In the genomic region with DNA sequence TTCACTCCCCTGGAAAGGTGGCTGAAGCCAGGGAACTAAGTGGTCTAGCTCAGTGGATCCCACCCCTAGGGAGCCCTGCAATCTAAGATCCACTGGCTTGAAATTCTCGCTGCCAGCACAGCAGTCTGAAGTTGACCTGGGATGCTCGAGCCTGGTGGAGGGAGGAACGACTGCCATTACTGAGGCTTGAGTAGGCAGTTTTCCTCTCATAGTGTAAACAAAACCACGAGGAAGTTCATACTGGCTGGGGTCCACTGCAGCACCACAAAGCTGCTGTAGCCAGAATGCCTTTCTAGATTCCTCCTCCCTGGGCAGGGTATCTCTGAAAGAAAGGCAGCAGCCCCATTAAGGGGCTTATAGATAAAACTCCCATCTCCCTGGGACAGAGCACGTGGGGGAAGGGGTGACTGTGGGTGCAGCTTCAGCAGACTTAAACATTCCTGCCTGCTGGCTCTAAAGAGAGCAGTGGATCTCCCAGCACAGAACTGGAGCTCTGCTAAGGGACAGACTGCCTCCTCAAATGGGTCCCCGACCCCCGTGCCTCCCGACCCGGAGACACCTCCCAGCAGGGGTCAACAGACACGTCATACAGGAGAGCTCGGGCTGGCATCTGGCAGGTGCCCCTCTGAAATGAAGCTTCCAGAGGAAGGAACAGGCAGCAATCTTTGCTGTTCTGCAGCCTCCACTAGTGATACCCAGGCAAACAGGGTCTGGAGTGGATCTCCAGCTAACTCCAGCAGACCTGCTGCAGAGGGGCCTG, we compare ENCODE assay signal across 8 cellular contexts.
DNase-seq lines count a peak whose midpoint lies in the region; ATAC-seq, FAIRE-seq and TF ChIP-seq lines count a peak whose summit lies in the region.
"Not testable (repeated sequence)": the region's sequence is repeated elsewhere in the genome, so short reads cannot be mapped to it uniquely, and the experiment has no call there.

No MANE protein-coding gene starts in this region.

- H3K79me1 ChIP-seq in IMR-90 (ENCODE audit: low read depth in 1 of 2, low read length in 2 of 2); H1 (ENCODE audit: low read depth, low read length); trophoblast cell (ENCODE audit: low read length): not testable (repeated sequence)

- H3K4me3 ChIP-seq in IMR-90 (ENCODE audit: insufficient read depth, low read depth, low read length); H1 (ENCODE audit: extremely low read depth in 1 of 4, insufficient read depth in 2 of 4, low read depth in 3 of 4, low read length in 4 of 4); mesodermal cell (ENCODE audit: extremely low read depth, insufficient read depth, low read length, poor library complexity, severe bottlenecking); trophoblast cell (ENCODE audit: low read depth, low read length): not testable (repeated sequence)

- not testable (repeated sequence) for H3K4me1 Mint-ChIP-seq in CD14-positive monocyte

- not testable (repeated sequence) for H3K79me2 ChIP-seq in H1 (ENCODE audit: control insufficient read depth in 1 of 2, insufficient read depth in 2 of 2, low read length in 2 of 2); trophoblast cell (ENCODE audit: control insufficient read depth, insufficient read depth, low read length, poor library complexity)

- not testable (repeated sequence) for H4K12ac ChIP-seq in trophoblast cell (ENCODE audit: low read depth, low read length)

- DNase-seq in CD14-positive monocyte (ENCODE audit: low spot score), result peak; percentile 43
- peak; percentile 17 for DNase-seq in IMR-90
- peak; percentile 9 for DNase-seq in NCI-H748 (lab: John Stamatoyannopoulos, UW; ENCODE audit: unreplicated experiment)
- peak; percentile 52 for DNase-seq in astrocyte of the hippocampus (ENCODE audit: low read depth, low spot score)
- DNase-seq in H1 (ENCODE audit: low read depth in 1 of 2, low spot score in 2 of 2); trophoblast cell: not testable (repeated sequence)
- peak; percentile 55 for DNase-seq in islet precursor cell

- H3K18ac ChIP-seq in IMR-90 (ENCODE audit: low read depth, low read length); H1 (ENCODE audit: extremely low read depth, low read length); trophoblast cell (ENCODE audit: low read length): not testable (repeated sequence)

- H2BK12ac ChIP-seq in H1 (ENCODE audit: low read depth, low read length); trophoblast cell (ENCODE audit: low read length): not testable (repeated sequence)

- not testable (repeated sequence) for H4K8ac ChIP-seq in IMR-90 (ENCODE audit: low read depth in 2 of 2, low read length in 2 of 2)
- H4K8ac ChIP-seq in H1 (ENCODE audit: extremely low read depth, insufficient read depth, low read length), result peak overlapping the region; percentile 86; the same call in 1 of the 2 replicates
- H4K8ac ChIP-seq in trophoblast cell (ENCODE audit: low read depth, low read length), result peak overlapping the region; percentile 3

- H2BK15ac ChIP-seq in IMR-90 (ENCODE audit: low read depth, low read length), result peak overlapping the region; percentile 58; the same call in 1 of the 3 replicates
- H2BK15ac ChIP-seq in H1 (ENCODE audit: low read length), result not testable (repeated sequence)

- not testable (repeated sequence) for H3K56ac ChIP-seq in IMR-90 (ENCODE audit: extremely low read depth, insufficient read depth, low read length); H1 (replicated peaks; ENCODE audit: insufficient read length, low read depth, low read length)

- H3K27ac Mint-ChIP-seq in CD14-positive monocyte, result not testable (repeated sequence)

- peak; percentile 64 for ATAC-seq in IMR-90 (ENCODE audit: low read depth)

- H3K9me3 Mint-ChIP-seq in CD14-positive monocyte, result peaks cover 13 to 33% (median 20%) of the 10 kb centered on the region in 7 donors

- H4K20me1 ChIP-seq in IMR-90 (ENCODE audit: insufficient read depth, low read length); H1 (replicated peaks in 1 of 2; ENCODE audit: control insufficient read depth in 1 of 2, insufficient read depth in 2 of 2, low read length in 2 of 2): not testable (repeated sequence)

- peak overlapping the region; percentile 55 for H2AK9ac ChIP-seq in IMR-90 (replicated peaks; ENCODE audit: low read depth, low read length, poor library complexity)

- not testable (repeated sequence) for TF ChIP-seq RAD21 in IMR-90 (IDR thresholded peaks at IDR 0.05; ENCODE audit: low read length); H1 (IDR thresholded peaks at IDR 0.05 in 1 of 2, conservative IDR thresholded peaks at IDR 0.05 in 1 of 2; ENCODE audit: low read depth in 2 of 2, low read length in 2 of 2)

- H3K4ac ChIP-seq in IMR-90 (ENCODE audit: low read depth, low read length), result peak overlapping the region; percentile 40
- not testable (repeated sequence) for H3K4ac ChIP-seq in H1 (replicated peaks; ENCODE audit: insufficient read length, low read depth, low read length); trophoblast cell (ENCODE audit: low read depth, low read length)

- H2BK5ac ChIP-seq in IMR-90 (ENCODE audit: low read depth, low read length, poor library complexity, severe bottlenecking); H1 (ENCODE audit: low read depth, low read length); trophoblast cell (ENCODE audit: low read depth, low read length, poor library complexity): not testable (repeated sequence)

- not testable (repeated sequence) for H3K9me1 ChIP-seq in IMR-90 (ENCODE audit: insufficient read depth, low read length)

- H3K23ac ChIP-seq in IMR-90 (ENCODE audit: low read depth, low read length), result peak overlapping the region; percentile 8; the same call in 1 of the 2 replicates
- not testable (repeated sequence) for H3K23ac ChIP-seq in H1 (ENCODE audit: insufficient read length); trophoblast cell (ENCODE audit: low read length)

- POLR2A ChIA-PET in IMR-90 (lab: Charles Lee; ENCODE audit: unreplicated experiment), result interaction anchor here (0.7 kb wide), 1 partner anchor 128 kb away, joined by 3 read pairs; no protein-coding TSS in a partner anchor
- POLR2A ChIA-PET in H1 (lab: Charles Lee; ENCODE audit: partially characterized antibody), result not testable (repeated sequence)

- H3K9me3 ChIP-seq in IMR-90 (ENCODE audit: control insufficient read depth, insufficient read depth, low read length); H1 (ENCODE audit: insufficient read depth in 2 of 2, low read depth in 1 of 2, low read length in 1 of 2); mesodermal cell (ENCODE audit: control insufficient read depth, low read length); trophoblast cell (ENCODE audit: insufficient read depth, low read depth, low read length): not testable (repeated sequence)

- in situ Hi-C loops in IMR-90 (cut with MboI; ENCODE audit: low sequenced_read_pairs), result not testable (repeated sequence)

- H2BK120ac ChIP-seq in IMR-90 (ENCODE audit: low read depth, low read length), result peak overlapping the region; percentile 78
- not testable (repeated sequence) for H2BK120ac ChIP-seq in H1 (replicated peaks; ENCODE audit: low read depth, low read length); trophoblast cell (ENCODE audit: insufficient read depth, low read length, poor library complexity)

- not testable (repeated sequence) for H3K9ac ChIP-seq in IMR-90 (ENCODE audit: low read depth, low read length); H1 (replicated peaks in 1 of 4; ENCODE audit: extremely low read depth in 1 of 4, low read depth in 3 of 4, low read length in 3 of 4); trophoblast cell (ENCODE audit: low read length)

- not testable (repeated sequence) for TF ChIP-seq CTCF in CD14-positive monocyte (IDR thresholded peaks at IDR 0.05); IMR-90 (conservative IDR thresholded peaks at IDR 0.05; ENCODE audit: low read depth, low read length); H1 (IDR thresholded peaks at IDR 0.05; ENCODE audit: control extremely low read depth in 1 of 3, insufficient read depth in 1 of 3, low read depth in 1 of 3, low read length in 3 of 3)

- not testable (repeated sequence) for H4K5ac ChIP-seq in IMR-90 (ENCODE audit: low read depth, low read length); H1 (ENCODE audit: insufficient read length, low read depth, low read length)

- CTCF ChIA-PET in IMR-90 (lab: Yijun Ruan, JAX), result not testable (repeated sequence)
- CTCF ChIA-PET in H1 (lab: Charles Lee; ENCODE audit: partially characterized antibody), result interaction anchor here (0.9 kb wide), 1 partner anchor 22 kb away, joined by 4 read pairs; no protein-coding TSS in a partner anchor

- not testable (repeated sequence) for H3K27ac ChIP-seq in IMR-90 (ENCODE audit: insufficient read depth, low read length); H1 (ENCODE audit: low read depth, low read length); trophoblast cell (ENCODE audit: low read depth, low read length)
- peak overlapping the region; percentile 49 for H3K27ac ChIP-seq in mesodermal cell (ENCODE audit: low read depth, low read length, severe bottlenecking)

- not testable (repeated sequence) for FAIRE-seq in H1 (lab: Jason Lieb, UNC)

- H3K27me3 ChIP-seq in IMR-90 (ENCODE audit: control insufficient read depth, insufficient read depth, low read length); H1 (replicated peaks in 1 of 4; ENCODE audit: control insufficient read depth in 3 of 4, extremely low read depth in 1 of 4, insufficient read depth in 3 of 4, low read length in 3 of 4); trophoblast cell (ENCODE audit: insufficient read depth, low read length): not testable (repeated sequence)

- not testable (repeated sequence) for TF ChIP-seq POLR2A in IMR-90 (IDR thresholded peaks at IDR 0.05; ENCODE audit: low read depth, low read length); H1 (IDR thresholded peaks at IDR 0.05; ENCODE audit: control extremely low read depth in 1 of 2, low read depth in 2 of 2, low read length in 2 of 2)

- H3K23me2 ChIP-seq in H1 (ENCODE audit: low read depth, low read length), result not testable (repeated sequence)

- intact Hi-C loops in CD14-positive monocyte (cut with micrococcal nuclease); IMR-90 (cut with micrococcal nuclease): not testable (repeated sequence)

- 62% methylated on average over 5 of the region's 11 CpGs; no CpG with 5 or more reads in 1 of the 2 experiments for WGBS in IMR-90 (ENCODE audit: extremely low coverage in 2 of 2, insufficient read length in 1 of 2), 2 experiments
- WGBS in H1 (ENCODE audit: extremely low coverage in 1 of 2, insufficient coverage in 1 of 2, insufficient read length in 1 of 2, insufficient replicate concordance in 2 of 2, low coverage in 1 of 2, low lambda C conversion rate in 2 of 2, missing lambda C conversion rate in 1 of 2), 2 experiments, result 97% methylated on average over 8 of the region's 11 CpGs; no CpG with 5 or more reads in 1 of the 2 experiments
- whole genome bisulfite sequencing in mesodermal cell (ENCODE audit: insufficient coverage in 2 of 2), 2 experiments, result 85 to 89% methylated on average over 10 of the region's 11 CpGs
- WGBS in trophoblast cell (ENCODE audit: extremely low coverage, insufficient coverage, insufficient read length), result no CpG with 5 or more reads among the region's 11 CpGs

- not testable (repeated sequence) for H3K4me1 ChIP-seq in IMR-90 (ENCODE audit: control insufficient read depth, insufficient read depth, low read length); H1 (replicated peaks in 1 of 4; ENCODE audit: control insufficient read depth in 3 of 4, insufficient read depth in 4 of 4, low read length in 3 of 4); trophoblast cell (ENCODE audit: control insufficient read depth in 1 of 2, insufficient read depth in 2 of 2, low read length in 2 of 2)
- peaks cover 19% of the 10 kb centered on the region for H3K4me1 ChIP-seq in mesodermal cell (ENCODE audit: control insufficient read depth, insufficient read depth, low read length, poor library complexity, severe bottlenecking)

- not testable (repeated sequence) for TF ChIP-seq EP300 in H1 (IDR thresholded peaks at IDR 0.05; ENCODE audit: borderline replicate concordance in 1 of 2, low read depth in 2 of 2, low read length in 2 of 2)

- not testable (repeated sequence) for H3K36me3 ChIP-seq in IMR-90 (ENCODE audit: control insufficient read depth, insufficient read depth, low read length); H1 (ENCODE audit: control insufficient read depth in 2 of 4, insufficient read depth in 4 of 4, low read length in 3 of 4); mesodermal cell (ENCODE audit: control insufficient read depth, insufficient read depth, low read length); trophoblast cell (ENCODE audit: control insufficient read depth in 1 of 2, insufficient read depth in 2 of 2, low read length in 2 of 2)

- peak overlapping the region; percentile 66 for H2BK20ac ChIP-seq in IMR-90 (ENCODE audit: low read depth, low read length)
- not testable (repeated sequence) for H2BK20ac ChIP-seq in H1 (ENCODE audit: low read length)

- dilution Hi-C loops in IMR-90 (cut with HindIII; ENCODE audit: low sequenced_read_pairs, unreplicated experiment), result not testable (repeated sequence)

- peak overlapping the region; percentile 85; the same call in 1 of the 2 replicates for H2AK5ac ChIP-seq in IMR-90 (ENCODE audit: low read depth, low read length)
- not testable (repeated sequence) for H2AK5ac ChIP-seq in H1 (ENCODE audit: low read depth, low read length); trophoblast cell (ENCODE audit: low read length)

- H3K4me3 Mint-ChIP-seq in CD14-positive monocyte, result not testable (repeated sequence)

- peak overlapping the region; percentile 26; the same call in 1 of the 2 replicates for H4K91ac ChIP-seq in IMR-90 (ENCODE audit: insufficient read depth, low read depth, low read length)
- H4K91ac ChIP-seq in H1 (replicated peaks; ENCODE audit: insufficient read length, low read length); trophoblast cell (ENCODE audit: low read depth, low read length): not testable (repeated sequence)

- not testable (repeated sequence) for BruUV-seq in IMR-90 (replicated peaks; lab: Mats Ljungman, UMichigan)

- not testable (repeated sequence) for H3K4me2 ChIP-seq in IMR-90 (ENCODE audit: low read depth, low read length); H1 (ENCODE audit: insufficient read depth in 1 of 2, low read depth in 2 of 2, low read length in 2 of 2); trophoblast cell (ENCODE audit: low read length)

- 0 out of 2 replicates have a peak overlapping the region, but pooled peaks have one; percentile 14 for H3K14ac ChIP-seq in IMR-90 (replicated peaks; ENCODE audit: low read depth, low read length)
- not testable (repeated sequence) for H3K14ac ChIP-seq in H1 (ENCODE audit: insufficient read length); trophoblast cell (ENCODE audit: low read length)

- not testable (repeated sequence) for H3K36me3 Mint-ChIP-seq in CD14-positive monocyte

- H3K27me3 Mint-ChIP-seq in CD14-positive monocyte (ENCODE audit: low read depth in 3 of 3), result not testable (repeated sequence)

- H2AFZ ChIP-seq in IMR-90 (replicated peaks; ENCODE audit: low read length, poor library complexity) (peak overlapping the region; percentile 63), H1 (ENCODE audit: low read length) (peak overlapping the region; percentile 53; the same call in 1 of the 2 replicates)
- H2AFZ ChIP-seq in trophoblast cell (ENCODE audit: insufficient read depth, low read length, poor library complexity), result not testable (repeated sequence)
